13 cellular contexts compared by ENCODE assay signal in genomic region chr15:48144889-48145288, GRCh38. TPM values are rescaled to one million over a fixed set of nuclear protein-coding genes. Genes with fewer than 3 reads are reported as not detected.
A peak's percentile ranks its signal among the peaks of the same experiment; 100 is the strongest.
DNase-seq lines count a peak whose midpoint lies in the region; ATAC-seq, FAIRE-seq and TF ChIP-seq lines count a peak whose summit lies in the region.
"Had no signal": no experiment of that assay in that cellular context is flagged by ENCODE, and none has a peak within 500 bp of the region (broad histone marks: within the 10 kb centered on the region; RNA-seq: fewer than 3 reads in every experiment).

No MANE protein-coding gene starts in this region.

- intact Hi-C loops in transverse colon (cut with DNase I; ENCODE audit: low total_unique reads): no loop called here

- FAIRE-seq in keratinocyte (lab: Jason Lieb, UNC): no peak

- no peaks in the 10 kb centered on the region for H3K9me1 ChIP-seq in keratinocyte (ENCODE audit: control insufficient read depth, extremely low read depth, insufficient read depth, low read length)

- H3K36me3 ChIP-seq in SK-N-SH (replicated peaks in 1 of 2; ENCODE audit: control insufficient read depth in 1 of 2, insufficient read depth in 2 of 2, low read length in 1 of 2): peaks cover 40 to 50% of the 10 kb centered on the region in 2 experiments
- H3K36me3 ChIP-seq in keratinocyte (ENCODE audit: control insufficient read depth in 2 of 2, extremely low read depth in 1 of 2, insufficient read depth in 2 of 2, low read length in 2 of 2): no peaks in the 10 kb centered on the region
- no peaks in the 10 kb centered on the region for H3K36me3 ChIP-seq in transverse colon
- H3K36me3 ChIP-seq: esophagus squamous epithelium had no signal

- H4K20me1 ChIP-seq in SK-N-SH (ENCODE audit: insufficient read depth) (no peaks in the 10 kb centered on the region), keratinocyte (ENCODE audit: control insufficient read depth, extremely low read depth, insufficient read depth, low read length) (no peaks in the 10 kb centered on the region)

- WGBS in SK-N-SH (ENCODE audit: low lambda C conversion rate): 74% methylated on average over 1 of the region's 1 CpG
- 42 to 45% methylated on average over 1 of the region's 1 CpG for WGBS in transverse colon (ENCODE audit: low coverage in 1 of 2), 2 donors

- no peak for TF ChIP-seq POLR2A in transverse colon (IDR thresholded peaks at IDR 0.05)

- H3K9me2 ChIP-seq in SK-N-SH: no peaks in the 10 kb centered on the region

- H3K9me3 ChIP-seq in SK-N-SH (no peaks in the 10 kb centered on the region), keratinocyte (ENCODE audit: control insufficient read depth, low read depth, low read length) (peaks cover 2% of the 10 kb centered on the region), transverse colon (no peaks in the 10 kb centered on the region)
- H3K9me3 ChIP-seq: esophagus squamous epithelium, tibial nerve had no signal

- POLR2A ChIA-PET in SK-N-SH (lab: Yijun Ruan, JAX) (no interaction called here), RWPE1 (lab: Yijun Ruan, JAX; ENCODE audit: low non-redundant PET) (no interaction called here)

- H3K9ac ChIP-seq in SK-N-SH (no peak overlapping the region; the same call in 1 of the 2 replicates), keratinocyte (ENCODE audit: control insufficient read depth, extremely low read depth, insufficient read depth, low read length) (no peak overlapping the region)

- in situ Hi-C loops in transverse colon (cut with MboI; ENCODE audit: low pct_ligation_motif_present in 1 of 4, low pct_unique_long_range_greater_than_20kb in 1 of 4, low sequenced_read_pairs in 3 of 4): no loop called here

- CTCF ChIA-PET in SK-N-SH (lab: Yijun Ruan, JAX): no interaction called here
- CTCF ChIA-PET in RWPE1 (lab: Yijun Ruan, JAX): no interaction called here

- H3F3A ChIP-seq in SK-N-SH (replicated peaks; ENCODE audit: insufficient read depth): peaks cover 17% of the 10 kb centered on the region

- TF ChIP-seq EP300 in SK-N-SH (IDR thresholded peaks at IDR 0.05; ENCODE audit: borderline replicate concordance in 1 of 2, low read depth in 1 of 2, low read length in 1 of 2): no peak
- no peak for TF ChIP-seq EP300 in transverse colon (IDR thresholded peaks at IDR 0.05; ENCODE audit: low read depth)

- H2AFZ ChIP-seq in SK-N-SH (ENCODE audit: low read depth) (no peak overlapping the region), keratinocyte (ENCODE audit: control insufficient read depth, low read length) (no peak overlapping the region)

- H3K4me2 ChIP-seq in SK-N-SH (peak overlapping the region; percentile 58; the same call in 1 of the 2 replicates), keratinocyte (ENCODE audit: control insufficient read depth, extremely low read depth, insufficient read depth, low read depth, low read length) (peak overlapping the region; percentile 91)

- H3K27ac ChIP-seq in SK-N-SH (ENCODE audit: low read depth in 2 of 2, low read length in 1 of 2): peak overlapping the region; percentile 44 to 53; a peak in 3 of 4 replicates
- H3K27ac ChIP-seq in keratinocyte (ENCODE audit: control insufficient read depth, insufficient read depth, low read length): peak overlapping the region; percentile 10
- peak overlapping the region in 2 of 4 donors; percentile 1 to 7 for H3K27ac ChIP-seq in transverse colon
- no peak overlapping the region for H3K27ac ChIP-seq in RWPE1
- H3K27ac ChIP-seq: esophagus squamous epithelium had no signal

- no peaks in the 10 kb centered on the region for H3K79me2 ChIP-seq in SK-N-SH (ENCODE audit: insufficient read depth)
- no peaks in the 10 kb centered on the region for H3K79me2 ChIP-seq in keratinocyte (ENCODE audit: control insufficient read depth, insufficient read depth, low read length)

- DNase-seq in SK-N-SH: no peak
- no peak for DNase-seq in keratinocyte (ENCODE audit: low read depth, low spot score)
- DNase-seq in NCI-H1694 treated with DMSO at 0.1 percent for 48 hours (lab: John Stamatoyannopoulos, UW): no peak
- no peak for DNase-seq in transverse colon
- DNase-seq in RWPE1 (ENCODE audit: low spot score): no peak
- no peak for DNase-seq in omental fat pad (ENCODE audit: low spot score)
- DNase-seq: activated CD8-positive, alpha-beta memory T cell treated with anti-CD3 and anti-CD28 coated beads, Interleukin-2, amount 50 U/mL, for 4 hours; CD8-positive, alpha-beta T cell; esophagus squamous epithelium had no signal

- TF ChIP-seq CTCF in SK-N-SH (IDR thresholded peaks at IDR 0.05) (no peak), keratinocyte (optimal IDR thresholded peaks at IDR 0.05 in 1 of 3, IDR thresholded peaks at IDR 0.05 in 1 of 3, conservative IDR thresholded peaks at IDR 0.05 in 1 of 3; ENCODE audit: extremely low read depth in 1 of 3, insufficient read depth in 2 of 3, low read length in 3 of 3) (no peak), transverse colon (IDR thresholded peaks at IDR 0.05) (no peak), RWPE1 (conservative IDR thresholded peaks at IDR 0.05; ENCODE audit: low read depth) (no peak), omental fat pad (IDR thresholded peaks at IDR 0.05) (no peak)

- no peak for TF ChIP-seq RAD21 in SK-N-SH (IDR thresholded peaks at IDR 0.05; ENCODE audit: low read length)

- no peaks in the 10 kb centered on the region for H3K27me3 ChIP-seq in SK-N-SH (ENCODE audit: insufficient read depth)
- H3K27me3 ChIP-seq in keratinocyte (ENCODE audit: control insufficient read depth, extremely low read depth, insufficient read depth, low read length): no peaks in the 10 kb centered on the region
- H3K27me3 ChIP-seq in transverse colon: no peaks in the 10 kb centered on the region
- H3K27me3 ChIP-seq: esophagus squamous epithelium, tibial nerve had no signal

- dilution Hi-C loops in keratinocyte (cut with MboI; ENCODE audit: extremely low pct_ligation_motif_present, low sequenced_read_pairs): no loop called here

- H3K4me3 ChIP-seq in SK-N-SH (ENCODE audit: low read depth in 2 of 2, low read length in 1 of 2): 0 out of 4 replicates have a peak overlapping the region, but pooled peaks of 1 of the 2 experiments have one; percentile 33
- no peak overlapping the region for H3K4me3 ChIP-seq in keratinocyte (ENCODE audit: control insufficient read depth in 2 of 3, extremely low read depth in 1 of 3, insufficient read depth in 2 of 3, low read depth in 1 of 3, low read length in 3 of 3)
- H3K4me3 ChIP-seq in transverse colon: no peak overlapping the region
- H3K4me3 ChIP-seq: esophagus squamous epithelium, tibial nerve had no signal

- H3K4me1 ChIP-seq in SK-N-SH (ENCODE audit: control insufficient read depth in 1 of 2, insufficient read depth in 2 of 2, low read depth in 1 of 2, low read length in 1 of 2) (peaks cover 3 to 19% of the 10 kb centered on the region in 2 experiments; a peak in 3 of 4 replicates), keratinocyte (ENCODE audit: control insufficient read depth, extremely low read depth, insufficient read depth, low read length) (peaks cover 29% of the 10 kb centered on the region), transverse colon (peaks cover 0 to 12% (median 3%) of the 10 kb centered on the region in 4 donors)

- ATAC-seq in GM18861 (IDR thresholded peaks at IDR 0.05; ENCODE audit: unreplicated experiment) (peak; percentile 48), HG02852 (IDR thresholded peaks at IDR 0.05; ENCODE audit: unreplicated experiment) (peak; percentile 67), omental fat pad (ENCODE audit: low FRiP score) (no peak)
- ATAC-seq: CD8-positive, alpha-beta T cell; left lobe of liver had no signal

TF ChIP-seq in SK-N-SH, 30 proteins besides CTCF, POLR2A, EP300 and RAD21 (continues in another document):
- TF ChIP-seq MEF2A (IDR thresholded peaks at IDR 0.05; ENCODE audit: borderline replicate concordance, low read depth): no peak

RNA-seq across cellular contexts. Expression of gene SLC24A5, which starts 24.1 kb away (rescaled TPM):
- polyA plus RNA-seq in SK-N-SH (2012; rRNA removed): not detected in 2 replicates
- 0.01 TPM in 1 of 2 replicates, not detected in the other for polyA plus RNA-seq in SK-N-SH (2012; cell fraction: cytosol; rRNA removed)
- polyA plus RNA-seq in SK-N-SH (2012; cell fraction: nucleus; rRNA removed): not detected in 2 replicates
- 0.04 TPM in 1 of 3 replicates, not detected in the others for polyA plus RNA-seq in keratinocyte
- not detected for polyA plus RNA-seq in keratinocyte (2011; ENCODE audit: low read depth)
- polyA plus RNA-seq in keratinocyte (2011; cell fraction: cytosol; rRNA removed): 0.04 and 0.07 TPM in 2 replicates
- polyA plus RNA-seq in keratinocyte (2011; cell fraction: nucleus; rRNA removed): not detected in 2 replicates
- not detected in 2 replicates for polyA plus RNA-seq in keratinocyte (2012; ENCODE audit: low replicate concordance)
- polyA minus RNA-seq in keratinocyte: not detected in 3 replicates
- polyA minus RNA-seq in keratinocyte (2011; cell fraction: cytosol; rRNA and poly(A)+ RNA removed): not detected
- not detected in 2 replicates for polyA minus RNA-seq in keratinocyte (2011; cell fraction: nucleus; rRNA and poly(A)+ RNA removed)
- not detected for total RNA-seq in transverse colon
- not detected for total RNA-seq in omental fat pad
- total RNA-seq: CD8-positive, alpha-beta T cell; esophagus squamous epithelium; left lobe of liver had no signal

RNA-seq across cellular contexts. Expression of gene MYEF2, which starts 33.2 kb away (rescaled TPM):
- polyA plus RNA-seq in SK-N-SH (2012; rRNA removed): 11.6 and 17.6 TPM in 2 replicates
- polyA plus RNA-seq in SK-N-SH (2012; cell fraction: cytosol; rRNA removed): 13.5 and 18.6 TPM in 2 replicates
- polyA plus RNA-seq in SK-N-SH (2012; cell fraction: nucleus; rRNA removed): 31.0 and 43.6 TPM in 2 replicates
- polyA plus RNA-seq in keratinocyte: 1.3 to 2.8 TPM (median 1.7 TPM) in 3 replicates
- polyA plus RNA-seq in keratinocyte (2011; ENCODE audit: low read depth): 5.0 TPM
- polyA plus RNA-seq in keratinocyte (2011; cell fraction: cytosol; rRNA removed): 1.3 and 2.4 TPM in 2 replicates
- 3.5 and 5.6 TPM in 2 replicates for polyA plus RNA-seq in keratinocyte (2011; cell fraction: nucleus; rRNA removed)
- polyA plus RNA-seq in keratinocyte (2012; ENCODE audit: low replicate concordance): 2.3 and 2.4 TPM in 2 replicates
- 0.16 to 2.4 TPM (median 0.33 TPM) in 3 replicates for polyA minus RNA-seq in keratinocyte
- 4.4 TPM for polyA minus RNA-seq in keratinocyte (2011; cell fraction: cytosol; rRNA and poly(A)+ RNA removed)
- 1.5 and 2.8 TPM in 2 replicates for polyA minus RNA-seq in keratinocyte (2011; cell fraction: nucleus; rRNA and poly(A)+ RNA removed)
- total RNA-seq in transverse colon: 100 to 1,000 TPM in 1 of 4 donors, 10 to 100 TPM in 3; 10.4 to 158 (median 27.8) TPM
- 10 to 100 TPM in 1 of 4 donors, 1 to 10 TPM in 3; 3.6 to 12.4 (median 7.1) TPM for total RNA-seq in omental fat pad

RNA-seq across cellular contexts. Expression of gene CTXN2, which starts 46.6 kb away (rescaled TPM):
- polyA plus RNA-seq in SK-N-SH (2012; rRNA removed): 0.02 and 0.05 TPM in 2 replicates
- polyA plus RNA-seq in SK-N-SH (2012; cell fraction: cytosol; rRNA removed): 0.01 and 0.04 TPM in 2 replicates
- polyA plus RNA-seq in SK-N-SH (2012; cell fraction: nucleus; rRNA removed): not detected in 2 replicates
- polyA plus RNA-seq in keratinocyte: not detected in 3 replicates
- not detected for polyA plus RNA-seq in keratinocyte (2011; ENCODE audit: low read depth)
- not detected in 2 replicates for polyA plus RNA-seq in keratinocyte (2011; cell fraction: cytosol; rRNA removed)
- not detected in 2 replicates for polyA plus RNA-seq in keratinocyte (2011; cell fraction: nucleus; rRNA removed)
- not detected in 2 replicates for polyA plus RNA-seq in keratinocyte (2012; ENCODE audit: low replicate concordance)
- polyA minus RNA-seq in keratinocyte: not detected in 3 replicates
- polyA minus RNA-seq in keratinocyte (2011; cell fraction: cytosol; rRNA and poly(A)+ RNA removed): not detected
- polyA minus RNA-seq in keratinocyte (2011; cell fraction: nucleus; rRNA and poly(A)+ RNA removed): not detected in 2 replicates
- total RNA-seq in transverse colon: not detected
- not detected for total RNA-seq in omental fat pad
- total RNA-seq: CD8-positive, alpha-beta T cell; esophagus squamous epithelium; left lobe of liver; tibial nerve had no signal
